ENCODE assay signal across 8 cellular contexts in genomic region chr2:217935245-217935879, GRCh38.
DNase-seq lines count a peak whose midpoint lies in the region; ATAC-seq and TF ChIP-seq lines count a peak whose summit lies in the region.

No MANE protein-coding gene starts in this region.

- H3K27ac ChIP-seq in Peyer's patch: peak overlapping the region; percentile 46 to 92 (median 74)
- peak overlapping the region; percentile 74 to 83 for H3K27ac ChIP-seq in esophagus (ENCODE audit: low read depth in 2 of 2, low read length in 1 of 2)
- H3K27ac ChIP-seq in lung (ENCODE audit: low read depth in 1 of 2, low read length in 1 of 2): peak overlapping the region; percentile 95
- H3K27ac ChIP-seq in temporal lobe (ENCODE audit: low read depth, low read length): peak overlapping the region; percentile 5

- no peaks in the 10 kb centered on the region for H3K27me3 ChIP-seq in Peyer's patch
- no peaks in the 10 kb centered on the region for H3K27me3 ChIP-seq in esophagus (ENCODE audit: control insufficient read depth in 1 of 2, insufficient read depth in 2 of 2, low read length in 2 of 2)
- H3K27me3 ChIP-seq in lung (ENCODE audit: control insufficient read depth, insufficient read depth): no peaks in the 10 kb centered on the region

- peak overlapping the region in 2 of 4 donors; percentile 16 to 23 for H3K4me3 ChIP-seq in Peyer's patch
- H3K4me3 ChIP-seq in esophagus (ENCODE audit: low read depth in 1 of 2, low read length in 2 of 2): no peak overlapping the region
- no peak overlapping the region for H3K4me3 ChIP-seq in lung

- H3K36me3 ChIP-seq in Peyer's patch (no peaks in the 10 kb centered on the region), esophagus (ENCODE audit: control insufficient read depth in 2 of 2, insufficient read depth in 2 of 2, low read length in 1 of 2) (no peaks in the 10 kb centered on the region), lung (ENCODE audit: control insufficient read depth in 2 of 2, insufficient read depth in 2 of 2, low read length in 2 of 2) (peaks cover 0 to 11% of the 10 kb centered on the region in 2 donors)

- no peak for TF ChIP-seq POLR2A in Peyer's patch (IDR thresholded peaks at IDR 0.05)

- TF ChIP-seq CTCF in Peyer's patch (IDR thresholded peaks at IDR 0.05) (no peak), lung (IDR thresholded peaks at IDR 0.05; ENCODE audit: control extremely low read depth, extremely low read depth) (no peak)

- H3K4me1 ChIP-seq in Peyer's patch (peaks cover 0 to 80% (median 0%) of the 10 kb centered on the region in 4 donors), esophagus (ENCODE audit: control insufficient read depth in 2 of 2, insufficient read depth in 2 of 2, low read length in 1 of 2) (peaks cover 8 to 29% of the 10 kb centered on the region in 2 donors), lung (ENCODE audit: control insufficient read depth in 2 of 2, insufficient read depth in 2 of 2, low read length in 2 of 2) (peaks cover 40 to 77% of the 10 kb centered on the region in 2 donors)

- peak; percentile 10 for ATAC-seq in lung (ENCODE audit: insufficient read depth, low FRiP score)

- 60 to 63% methylated on average over 7 of the region's 7 CpGs for WGBS in esophagus, 2 donors
- WGBS in lung, 2 donors: 54 to 67% methylated on average over 7 of the region's 7 CpGs

- DNase-seq in Peyer's patch (no peak), lung (ENCODE audit: low spot score) (no peak), RKO (ENCODE audit: low spot score) (no peak), DMS 273 (lab: John Stamatoyannopoulos, UW; ENCODE audit: unreplicated experiment) (no peak)
- no peak for DNase-seq in stimulated activated CD4-positive, alpha-beta T cell treated with anti-CD3 and anti-CD28 coated beads, Interleukin-4, amount 100 ng/mL, for 4 hours
- DNase-seq in central memory CD4-positive, alpha-beta T cell: no peak

- H3K9me3 ChIP-seq in Peyer's patch (no peaks in the 10 kb centered on the region), esophagus (ENCODE audit: control insufficient read depth in 2 of 2, insufficient read depth in 1 of 2, low read depth in 1 of 2, low read length in 1 of 2) (no peaks in the 10 kb centered on the region), lung (ENCODE audit: control insufficient read depth in 2 of 2, insufficient read depth in 1 of 2, low read length in 1 of 2) (no peaks in the 10 kb centered on the region)

Comparison
In these comparisons a context has a peak if more than half of its experiments do, and no peak if none do; other contexts are left out.
1. H3K27ac ChIP-seq: peak in every context shown above with its lines; median percentile 95 in lung; 78 in esophagus; 74 in Peyer's patch; 5 in temporal lobe.